In genomic region chr13:26679945-26680516, GRCh38 we compare ENCODE assay signal across 10 cellular contexts.
DNase-seq lines count a peak whose midpoint lies in the region; ATAC-seq and TF ChIP-seq lines count a peak whose summit lies in the region.
"Had no signal": no experiment of that assay in that cellular context is flagged by ENCODE, and none has a peak within 500 bp of the region (broad histone marks: within the 10 kb centered on the region; RNA-seq: fewer than 3 reads in every experiment).

No MANE protein-coding gene starts in this region.

- H3K4me3 ChIP-seq in HAP-1 = no peak overlapping the region
- H3K4me3 ChIP-seq in ovary = no peak overlapping the region

- DNase-seq in ELF-1 (ENCODE audit: low read depth, low spot score) (peak; percentile 59), NCI-H69 (lab: John Stamatoyannopoulos, UW) (peak; percentile 2), epithelial cell of prostate (ENCODE audit: low read depth, low spot score) (no peak), nephron progenitor cell (peak; percentile 64), SIG-M5 treated with dmso at 0.1 percent for 504 hours (lab: John Stamatoyannopoulos, UW; ENCODE audit: unreplicated experiment) (no peak), HAP-1 (ENCODE audit: low spot score in 2 of 2) (no peak), ovary (no peak)
- DNase-seq: KBM-7, NCI-H2081 had no signal

- peaks cover 46% of the 10 kb centered on the region for H3K4me1 Mint-ChIP-seq in nephron progenitor cell

- H3K27me3 Mint-ChIP-seq in nephron progenitor cell (ENCODE audit: low read depth, poor library complexity) = peaks cover 2% of the 10 kb centered on the region

- in situ Hi-C loops in HAP-1 (cut with MboI; ENCODE audit: low sequenced_read_pairs) = no loop called here

- peak overlapping the region; percentile 32 for H3K27ac ChIP-seq in epithelial cell of prostate
- H3K27ac ChIP-seq in ovary = no peak overlapping the region

- peak overlapping the region; percentile 41 for H3K27ac Mint-ChIP-seq in nephron progenitor cell

- H3K4me3 Mint-ChIP-seq in nephron progenitor cell = peak overlapping the region; percentile 33

- WGBS in ovary, 3 donors = 88 to 94% (median 94%) methylated on average over 11 of the region's 11 CpGs

- H3K9me3 ChIP-seq in HAP-1 (no peaks in the 10 kb centered on the region), ovary (no peaks in the 10 kb centered on the region)

- H3K4me1 ChIP-seq in HAP-1 (no peaks in the 10 kb centered on the region), ovary (ENCODE audit: insufficient read depth) (no peaks in the 10 kb centered on the region)

- H3K27me3 ChIP-seq in HAP-1 (ENCODE audit: low read depth) = no peaks in the 10 kb centered on the region
- no peaks in the 10 kb centered on the region for H3K27me3 ChIP-seq in ovary

- H3K9me3 Mint-ChIP-seq in nephron progenitor cell = no peaks in the 10 kb centered on the region

- no peak for TF ChIP-seq POLR2A in ovary (IDR thresholded peaks at IDR 0.05)

- TF ChIP-seq CTCF in nephron progenitor cell (IDR thresholded peaks at IDR 0.05) = no peak
- TF ChIP-seq CTCF in ovary (IDR thresholded peaks at IDR 0.05) = no peak

- peaks cover 48% of the 10 kb centered on the region for H3K36me3 Mint-ChIP-seq in nephron progenitor cell (ENCODE audit: low read depth)

- no peak for ATAC-seq in GM19463 (IDR thresholded peaks at IDR 0.05; ENCODE audit: unreplicated experiment)

- H3K36me3 ChIP-seq in HAP-1 (replicated peaks) (no peaks in the 10 kb centered on the region), ovary (no peaks in the 10 kb centered on the region)

- no peak for TF ChIP-seq EP300 in ovary (IDR thresholded peaks at IDR 0.05)

- intact Hi-C loops in ovary (cut with DNase I) = no loop called here

Comparison
In these comparisons a context has a peak if more than half of its experiments do, and no peak if none do; other contexts are left out.
1. DNase-seq: peak in ELF-1 (single experiment), NCI-H69 (single experiment) and nephron progenitor cell (single experiment); none in epithelial cell of prostate (single experiment), SIG-M5 treated with dmso at 0.1 percent for 504 hours (single experiment), HAP-1 (0 of 2) and ovary (0 of 5).